Comparison of ENCODE assay signal across 22 cellular contexts in the genomic region with DNA sequence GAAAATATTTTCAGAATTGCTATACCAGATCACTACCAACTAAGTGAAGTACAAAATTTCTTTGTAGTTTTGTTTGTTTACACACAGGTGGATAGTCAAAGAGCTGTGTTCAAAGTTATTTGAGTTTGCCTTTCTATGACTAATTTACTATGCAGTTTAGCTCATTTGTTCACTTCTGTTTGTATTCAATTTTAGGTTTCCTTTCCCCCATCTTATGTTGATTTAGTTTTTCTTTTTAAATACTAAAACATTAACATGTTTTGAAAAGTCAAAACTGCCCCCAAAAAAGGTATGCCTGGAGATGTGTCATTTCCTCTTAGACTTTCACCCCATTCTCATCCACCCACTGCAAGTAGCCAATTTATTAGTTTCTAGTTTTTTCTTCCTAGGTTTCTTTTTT. TPM values are rescaled to one million over a fixed set of nuclear protein-coding genes. Genes with fewer than 3 reads are reported as not detected.
DNase-seq lines count a peak whose midpoint lies in the region; ATAC-seq and TF ChIP-seq lines count a peak whose summit lies in the region.
"Had no signal": no experiment of that assay in that cellular context is flagged by ENCODE, and none has a peak within 500 bp of the region (broad histone marks: within the 10 kb centered on the region; RNA-seq: fewer than 3 reads in every experiment).

No MANE protein-coding gene starts in this region.

- H3K79me1 ChIP-seq in H9 (ENCODE audit: insufficient read depth, low read depth, low read length, poor library complexity, severe bottlenecking) = no peaks in the 10 kb centered on the region

- no peaks in the 10 kb centered on the region for H3K9me3 ChIP-seq in GM23248 (ENCODE audit: low read depth)
- no peaks in the 10 kb centered on the region for H3K9me3 ChIP-seq in H9 (ENCODE audit: control insufficient read depth, low read depth, low read length)
- H3K9me3 ChIP-seq: right lobe of liver had no signal

- no peak overlapping the region for H2AK5ac ChIP-seq in H9 (ENCODE audit: insufficient read length, low read length)

- peaks cover 20% of the 10 kb centered on the region for H3F3A ChIP-seq in GM23248 (ENCODE audit: insufficient read depth)

- no peak for TF ChIP-seq CTCF in H9 (conservative IDR thresholded peaks at IDR 0.05)

- H3K9ac ChIP-seq in GM23248 (no peak overlapping the region), H9 (ENCODE audit: extremely low read depth, insufficient read length, low read length) (no peak overlapping the region)

- no peak overlapping the region for H3K14ac ChIP-seq in H9 (ENCODE audit: insufficient read depth, low read length)

- H2BK120ac ChIP-seq in H9 (ENCODE audit: low read depth, low read length, poor library complexity, severe bottlenecking) = no peak overlapping the region

- no peaks in the 10 kb centered on the region for H3K27me3 Mint-ChIP-seq in activated naive CD4-positive, alpha-beta T cell treated with anti-CD3 and anti-CD28 coated beads for 36 hours (ENCODE audit: low read depth)
- H3K27me3 Mint-ChIP-seq in activated T-helper 17 cell treated with anti-CD3 and anti-CD28 coated beads, Interleukin-2, amount 50 U/mL, for 72 hours = no peaks in the 10 kb centered on the region
- H3K27me3 Mint-ChIP-seq in H9 (ENCODE audit: low read depth) = peaks cover 10% of the 10 kb centered on the region

- in situ Hi-C loops in GM23248 (cut with MboI) = no loop called here

- no peak overlapping the region for H3K4me3 Mint-ChIP-seq in activated naive CD4-positive, alpha-beta T cell treated with anti-CD3 and anti-CD28 coated beads for 36 hours
- peak overlapping the region; percentile 57 for H3K4me3 Mint-ChIP-seq in activated T-helper 17 cell treated with anti-CD3 and anti-CD28 coated beads, Interleukin-2, amount 50 U/mL, for 72 hours
- H3K4me3 Mint-ChIP-seq in stimulated activated effector memory CD8-positive, alpha-beta T cell treated with anti-CD3 and anti-CD28 coated beads, Interleukin-12 subunit alpha, Interleukin-12 subunit beta, amount 100 ng/mL, for 72 hours = no peak overlapping the region
- H3K4me3 Mint-ChIP-seq in H9 = no peak overlapping the region

- no peak overlapping the region for H3K56ac ChIP-seq in H9 (ENCODE audit: insufficient read length, low read depth, low read length)

- no peak overlapping the region for H4K91ac ChIP-seq in H9 (ENCODE audit: insufficient read length, low read depth, low read length)

- CTCF ChIA-PET in activated naive CD4-positive, alpha-beta T cell treated with anti-CD3 and anti-CD28 coated beads for 36 hours (lab: Charles Lee) = interaction anchor here (0.6 to 2.1 kb wide), 5 partner anchors 11 to 699 kb away, joined by 3 to 10 read pairs (median 10); partner anchors contain the start of genes HLCS and RIPPLY3

- H3K9me2 ChIP-seq in GM23248 (ENCODE audit: insufficient read depth) = no peaks in the 10 kb centered on the region

- H3K23ac ChIP-seq in H9 (ENCODE audit: insufficient read length, low read depth, low read length) = no peak overlapping the region

- H3K36me3 Mint-ChIP-seq in activated naive CD4-positive, alpha-beta T cell treated with anti-CD3 and anti-CD28 coated beads for 36 hours (ENCODE audit: low read depth) = no peaks in the 10 kb centered on the region
- H3K36me3 Mint-ChIP-seq in activated T-helper 17 cell treated with anti-CD3 and anti-CD28 coated beads, Interleukin-2, amount 50 U/mL, for 72 hours (ENCODE audit: low read depth) = no peaks in the 10 kb centered on the region
- H3K36me3 Mint-ChIP-seq in stimulated activated effector memory CD8-positive, alpha-beta T cell treated with anti-CD3 and anti-CD28 coated beads, Interleukin-12 subunit alpha, Interleukin-12 subunit beta, amount 100 ng/mL, for 72 hours = peaks cover 6% of the 10 kb centered on the region
- H3K36me3 Mint-ChIP-seq in H9 (ENCODE audit: insufficient read depth in 1 of 3, low read depth in 3 of 3) = no peaks in the 10 kb centered on the region

- H3K27ac Mint-ChIP-seq in activated naive CD4-positive, alpha-beta T cell treated with anti-CD3 and anti-CD28 coated beads for 36 hours = peak overlapping the region; percentile 46
- peak overlapping the region; percentile 80 for H3K27ac Mint-ChIP-seq in activated T-helper 17 cell treated with anti-CD3 and anti-CD28 coated beads, Interleukin-2, amount 50 U/mL, for 72 hours
- H3K27ac Mint-ChIP-seq in stimulated activated effector memory CD8-positive, alpha-beta T cell treated with anti-CD3 and anti-CD28 coated beads, Interleukin-12 subunit alpha, Interleukin-12 subunit beta, amount 100 ng/mL, for 72 hours = peak overlapping the region; percentile 29
- no peak overlapping the region for H3K27ac Mint-ChIP-seq in H9

- H3K4me1 ChIP-seq in GM23248 (ENCODE audit: insufficient read depth) = peaks cover 7% of the 10 kb centered on the region
- no peaks in the 10 kb centered on the region; the same call in 1 of the 2 replicates for H3K4me1 ChIP-seq in H9 (ENCODE audit: insufficient read depth, low read length)

- H3T11ph ChIP-seq in H9 (ENCODE audit: low read length) = no peak overlapping the region

- H2BK12ac ChIP-seq in H9 (ENCODE audit: insufficient read length, low read depth, low read length) = no peak overlapping the region

- no peaks in the 10 kb centered on the region for H3K36me3 ChIP-seq in GM23248 (ENCODE audit: low read depth)
- H3K36me3 ChIP-seq: right lobe of liver had no signal

- intact Hi-C loops in activated naive CD4-positive, alpha-beta T cell treated with anti-CD3 and anti-CD28 coated beads for 36 hours (cut with micrococcal nuclease) = loop anchor here (5.0 to 10.0 kb wide), 3 partner anchors 279 to 577 kb away; partner anchors contain the start of gene VPS26C

- peaks cover 8% of the 10 kb centered on the region for H3K23me2 ChIP-seq in H9 (ENCODE audit: insufficient read length, low read depth, low read length, poor library complexity, severe bottlenecking)

- H3K79me2 ChIP-seq in GM23248 (ENCODE audit: insufficient read depth) = no peaks in the 10 kb centered on the region
- no peaks in the 10 kb centered on the region for H3K79me2 ChIP-seq in H9 (ENCODE audit: insufficient read depth, low read length)

- no peak overlapping the region for H3K18ac ChIP-seq in H9 (ENCODE audit: insufficient read length, low read depth, low read length)

- H3K9me3 Mint-ChIP-seq in activated naive CD4-positive, alpha-beta T cell treated with anti-CD3 and anti-CD28 coated beads for 36 hours = no peaks in the 10 kb centered on the region
- H3K9me3 Mint-ChIP-seq in activated T-helper 17 cell treated with anti-CD3 and anti-CD28 coated beads, Interleukin-2, amount 50 U/mL, for 72 hours = no peaks in the 10 kb centered on the region
- no peaks in the 10 kb centered on the region for H3K9me3 Mint-ChIP-seq in stimulated activated effector memory CD8-positive, alpha-beta T cell treated with anti-CD3 and anti-CD28 coated beads, Interleukin-12 subunit alpha, Interleukin-12 subunit beta, amount 100 ng/mL, for 72 hours
- H3K9me3 Mint-ChIP-seq in H9 = 0 out of 5 replicates have a peak, but pooled peaks cover 0 to 2% of the 10 kb centered on the region in 2 experiments
- H3K9me3 Mint-ChIP-seq: neural crest cell had no signal

- no peak overlapping the region for H3K27ac ChIP-seq in GM23248
- H3K27ac ChIP-seq in H9 (ENCODE audit: insufficient read length, low read depth, low read length) = no peak overlapping the region
- H3K27ac ChIP-seq: right lobe of liver had no signal

- no peaks in the 10 kb centered on the region for H3K27me3 ChIP-seq in GM23248 (replicated peaks; ENCODE audit: insufficient read depth)
- no peaks in the 10 kb centered on the region for H3K27me3 ChIP-seq in H9 (ENCODE audit: insufficient read depth, low read length)
- H3K27me3 ChIP-seq: right lobe of liver had no signal

- no peak overlapping the region for H2BK5ac ChIP-seq in H9 (ENCODE audit: insufficient read length, low read length)

- H2BK20ac ChIP-seq in H9 (ENCODE audit: low read depth, low read length, poor library complexity, severe bottlenecking) = no peak overlapping the region

- no peak for DNase-seq in activated naive CD4-positive, alpha-beta T cell treated with anti-CD3 and anti-CD28 coated beads for 36 hours
- DNase-seq in activated naive CD4-positive, alpha-beta T cell treated with anti-CD3 and anti-CD28 coated beads, Interleukin-2, amount 50 U/mL, for 16 hours = no peak
- no peak for DNase-seq in GM23248
- DNase-seq in stimulated activated effector memory CD8-positive, alpha-beta T cell treated with anti-CD3 and anti-CD28 coated beads, Interleukin-12 subunit alpha, Interleukin-12 subunit beta, amount 100 ng/mL, for 72 hours (ENCODE audit: low spot score in 2 of 2) = no peak
- DNase-seq in stimulated activated CD4-positive, alpha-beta T cell treated with anti-CD3 and anti-CD28 coated beads, Interleukin-4, amount 100 ng/mL, for 4 hours = no peak
- no peak for DNase-seq in NCI-H1417 (lab: John Stamatoyannopoulos, UW)
- DNase-seq in H9 = no peak
- DNase-seq: activated CD8-positive, alpha-beta memory T cell treated with anti-CD3 and anti-CD28 coated beads, Interleukin-2, amount 50 U/mL, for 48 hours; activated gamma-delta T cell treated with Interleukin-2 at 50 U/mL for 16 hours; erythroblast; Karpas-422; midbrain; NCI-H1930; NCI-H2227 treated with DMSO at 0.1 percent for 48 hours; NCI-H774; right lobe of liver; stimulated activated CD4-positive, alpha-beta T cell treated with anti-CD3 and anti-CD28 coated beads, Interleukin-15, amount 100 ng/mL, for 24 hours; stimulated activated CD8-positive, alpha-beta memory T cell treated with anti-CD3 and anti-CD28 coated beads, Interleukin-4, amount 100 ng/mL, for 48 hours; substantia nigra had no signal

- H2AFZ ChIP-seq in GM23248 (peak overlapping the region; percentile 45; the same call in 1 of the 2 replicates), H9 (ENCODE audit: low read length) (no peak overlapping the region)

- no peak overlapping the region for H4K8ac ChIP-seq in H9 (replicated peaks; ENCODE audit: insufficient read length, low read depth, low read length)

- peak; percentile 3 for ATAC-seq in activated T-helper 17 cell treated with anti-CD3 and anti-CD28 coated beads, Interleukin-2, amount 50 U/mL, for 72 hours (replicated peaks)
- ATAC-seq in stimulated activated effector memory CD8-positive, alpha-beta T cell treated with anti-CD3 and anti-CD28 coated beads, Interleukin-12 subunit alpha, Interleukin-12 subunit beta, amount 100 ng/mL, for 72 hours = no peak
- ATAC-seq: left lobe of liver had no signal

- H3K4me3 ChIP-seq in GM23248 = no peak overlapping the region
- H3K4me3 ChIP-seq: right lobe of liver had no signal

- H4K20me1 ChIP-seq in GM23248 (ENCODE audit: insufficient read depth) = no peaks in the 10 kb centered on the region
- H4K20me1 ChIP-seq in H9 (ENCODE audit: control insufficient read depth, insufficient read depth, insufficient read length) = no peaks in the 10 kb centered on the region

- no peak overlapping the region for H3K4ac ChIP-seq in H9 (ENCODE audit: low read depth, low read length)

- no peak overlapping the region for H2BK15ac ChIP-seq in H9 (ENCODE audit: low read depth, low read length)

- H3K4me1 Mint-ChIP-seq in activated naive CD4-positive, alpha-beta T cell treated with anti-CD3 and anti-CD28 coated beads for 36 hours (ENCODE audit: low read depth) = peaks cover 38% of the 10 kb centered on the region
- peaks cover 8% of the 10 kb centered on the region for H3K4me1 Mint-ChIP-seq in activated T-helper 17 cell treated with anti-CD3 and anti-CD28 coated beads, Interleukin-2, amount 50 U/mL, for 72 hours
- H3K4me1 Mint-ChIP-seq in stimulated activated effector memory CD8-positive, alpha-beta T cell treated with anti-CD3 and anti-CD28 coated beads, Interleukin-12 subunit alpha, Interleukin-12 subunit beta, amount 100 ng/mL, for 72 hours = peaks cover 31% of the 10 kb centered on the region
- peaks cover 15 to 21% of the 10 kb centered on the region in 2 experiments for H3K4me1 Mint-ChIP-seq in H9

- H3K4me2 ChIP-seq in GM23248 (ENCODE audit: unreplicated experiment) (no peak overlapping the region), H9 (ENCODE audit: insufficient read depth, insufficient read length, low read length) (no peak overlapping the region)

- no peak overlapping the region for H4K5ac ChIP-seq in H9 (ENCODE audit: insufficient read length, low read depth, low read length)

RNA-seq across cellular contexts. Expression of gene RIPPLY3, which starts 18.7 kb away (rescaled TPM):
- under 1 TPM in 1 of 2 experiments, not detected in 1; 0.10 TPM for total RNA-seq in activated naive CD4-positive, alpha-beta T cell treated with anti-CD3 and anti-CD28 coated beads for 36 hours
- not detected in 2 replicates for total RNA-seq in GM23248 (2014; rRNA removed; shearing (Covaris generic))
- polyA plus RNA-seq in GM23248 (2016; fragmentation: Nextera tagmentation; extraction: Ambion mirVana) = not detected in 2 replicates
- under 1 TPM; 0.17 to 0.48 TPM for total RNA-seq in activated T-helper 17 cell treated with anti-CD3 and anti-CD28 coated beads, Interleukin-2, amount 50 U/mL, for 72 hours
- 1.7 and 1.9 TPM in 2 replicates for total RNA-seq in H9 (2021)
- total RNA-seq: left lobe of liver had no signal

RNA-seq across cellular contexts. Expression of gene HLCS, which starts 21.4 kb away (rescaled TPM):
- total RNA-seq in activated naive CD4-positive, alpha-beta T cell treated with anti-CD3 and anti-CD28 coated beads for 36 hours = 10 to 100 TPM; 12.5 to 12.6 TPM
- 33.4 and 42.5 TPM in 2 replicates for total RNA-seq in GM23248 (2014; rRNA removed; shearing (Covaris generic))
- polyA plus RNA-seq in GM23248 (2016; fragmentation: Nextera tagmentation; extraction: Ambion mirVana) = 21.4 and 21.9 TPM in 2 replicates
- total RNA-seq in activated T-helper 17 cell treated with anti-CD3 and anti-CD28 coated beads, Interleukin-2, amount 50 U/mL, for 72 hours = 10 to 100 TPM; 14.5 to 17.8 TPM
- total RNA-seq in H9 (2021) = 12.7 and 14.1 TPM in 2 replicates

Comparison
In these comparisons a context has a peak if more than half of its experiments do, and no peak if none do; other contexts are left out.
1. H3K27ac Mint-ChIP-seq: peak in activated naive CD4-positive, alpha-beta T cell treated with anti-CD3 and anti-CD28 coated beads for 36 hours (single experiment), activated T-helper 17 cell treated with anti-CD3 and anti-CD28 coated beads, Interleukin-2, amount 50 U/mL, for 72 hours (single experiment) and stimulated activated effector memory CD8-positive, alpha-beta T cell treated with anti-CD3 and anti-CD28 coated beads, Interleukin-12 subunit alpha, Interleukin-12 subunit beta, amount 100 ng/mL, for 72 hours (single experiment); none in H9 (0 of 3).